8 cellular contexts compared by ENCODE assay signal in genomic region chr19:5679289-5680082, GRCh38. TPM values are rescaled to one million over a fixed set of nuclear protein-coding genes. Genes with fewer than 3 reads are reported as not detected.
A peak's percentile ranks its signal among the peaks of the same experiment; 100 is the strongest.
DNase-seq lines count a peak whose midpoint lies in the region; ATAC-seq and TF ChIP-seq lines count a peak whose summit lies in the region.

No MANE protein-coding gene starts in this region.

- H3K27ac ChIP-seq in ascending aorta: peak overlapping the region; percentile 80 to 95
- peak overlapping the region; percentile 76 to 95 for H3K27ac ChIP-seq in left lung
- H3K27ac ChIP-seq in tibial nerve: peak overlapping the region; percentile 92 to 96 (median 94)

- no peak for TF ChIP-seq POLR2A in tibial nerve (IDR thresholded peaks at IDR 0.05)

- H3K36me3 ChIP-seq in ascending aorta: peaks cover 0 to 7% of the 10 kb centered on the region in 2 donors
- peaks cover 0 to 20% of the 10 kb centered on the region in 2 donors for H3K36me3 ChIP-seq in left lung
- H3K36me3 ChIP-seq in tibial nerve: peaks cover 0 to 20% (median 0%) of the 10 kb centered on the region in 3 donors

- peak overlapping the region; percentile 77 to 96 for H3K4me3 ChIP-seq in ascending aorta
- H3K4me3 ChIP-seq in left lung: peak overlapping the region; percentile 65 to 83
- H3K4me3 ChIP-seq in tibial nerve: peak overlapping the region; percentile 61 to 98 (median 88)

- H3K27me3 ChIP-seq in ascending aorta: no peaks in the 10 kb centered on the region
- H3K27me3 ChIP-seq in left lung: no peaks in the 10 kb centered on the region
- H3K27me3 ChIP-seq in tibial nerve: no peaks in the 10 kb centered on the region

- intact Hi-C loops in ascending aorta (cut with DNase I) (loop anchor here (1.0 to 5.0 kb wide), 4 partner anchors 11 to 387 kb away; partner anchors contain the start of genes NDUFA11, RPL36 and SAFB2), left lung (cut with DNase I) (no loop called here)

- no peak for ATAC-seq in left lung

- WGBS in tibial nerve, 2 donors: 26 to 30% methylated on average over 17 to 23 of the region's 26 CpGs

- peaks cover 6 to 9% of the 10 kb centered on the region in 2 donors for H3K4me1 ChIP-seq in ascending aorta
- H3K4me1 ChIP-seq in left lung: peaks cover 6 to 17% of the 10 kb centered on the region in 2 donors
- peaks cover 0 to 28% (median 8%) of the 10 kb centered on the region in 4 donors for H3K4me1 ChIP-seq in tibial nerve

- no peak for TF ChIP-seq EP300 in tibial nerve (IDR thresholded peaks at IDR 0.05)

- H3K9me3 ChIP-seq in ascending aorta (no peaks in the 10 kb centered on the region), left lung (no peaks in the 10 kb centered on the region), tibial nerve (no peaks in the 10 kb centered on the region)

- peak; percentile 52 for DNase-seq in activated CD8-positive, alpha-beta memory T cell treated with anti-CD3 and anti-CD28 coated beads, Interleukin-2, amount 50 U/mL, for 48 hours
- DNase-seq in activated CD8-positive, alpha-beta memory T cell treated with anti-CD3 and anti-CD28 coated beads for 24 hours: no peak
- no peak for DNase-seq in ascending aorta (ENCODE audit: low spot score in 2 of 2)
- DNase-seq in left lung: peak in 1 of 2 donors; percentile 82
- no peak for DNase-seq in tibial nerve (ENCODE audit: low spot score in 2 of 2)
- DNase-seq in activated gamma-delta T cell treated with Interleukin-2 at 50 U/mL for 16 hours: no peak
- DNase-seq in activated CD4-positive, CD25-positive, alpha-beta regulatory T cell (lab: John Stamatoyannopoulos, UW): no peak
- no peak for DNase-seq in HPDE6-E6E7 (ENCODE audit: extremely low spot score)

- TF ChIP-seq CTCF in ascending aorta (IDR thresholded peaks at IDR 0.05): no peak
- TF ChIP-seq CTCF in left lung (IDR thresholded peaks at IDR 0.05): no peak
- no peak for TF ChIP-seq CTCF in tibial nerve (IDR thresholded peaks at IDR 0.05)

RNA-seq across cellular contexts. Expression of gene MICOS13, which starts 0.8 kb away (rescaled TPM):
- total RNA-seq in ascending aorta (75.6 TPM), left lung (10 to 100 TPM; 46.7 to 63.3 TPM), tibial nerve (10 to 100 TPM; 48.9 to 79.1 (median 65.9) TPM)

RNA-seq across cellular contexts. Expression of gene HSD11B1L, which starts 1.3 kb away (rescaled TPM):
- 116 TPM for total RNA-seq in ascending aorta
- total RNA-seq in left lung: 10 to 100 TPM in 1 of 2 donors, 1 to 10 TPM in 1; 5.8 to 10.4 TPM
- 10 to 100 TPM in 2 of 4 donors, 1 to 10 TPM in 2; 7.5 to 23.7 (median 11.6) TPM for total RNA-seq in tibial nerve

RNA-seq across cellular contexts. Expression of gene RPL36, which starts 10.6 kb away (rescaled TPM):
- total RNA-seq in ascending aorta (885 TPM), left lung (100 to 1,000 TPM; 606 to 680 TPM), tibial nerve (100 to 1,000 TPM; 552 to 780 (median 644) TPM)

RNA-seq across cellular contexts. Expression of gene LONP1, which starts 40.5 kb away (rescaled TPM):
- total RNA-seq in ascending aorta (60.0 TPM), left lung (10 to 100 TPM; 79.5 to 93.9 TPM), tibial nerve (100 to 1,000 TPM; 107 to 116 (median 110) TPM)

RNA-seq across cellular contexts. Expression of gene CATSPERD, which starts 41.0 kb away (rescaled TPM):
- not detected for total RNA-seq in ascending aorta
- 1 to 10 TPM in 1 of 2 donors, not detected in 1; 2.7 TPM for total RNA-seq in left lung
- not detected for total RNA-seq in tibial nerve
